In the genomic region with DNA sequence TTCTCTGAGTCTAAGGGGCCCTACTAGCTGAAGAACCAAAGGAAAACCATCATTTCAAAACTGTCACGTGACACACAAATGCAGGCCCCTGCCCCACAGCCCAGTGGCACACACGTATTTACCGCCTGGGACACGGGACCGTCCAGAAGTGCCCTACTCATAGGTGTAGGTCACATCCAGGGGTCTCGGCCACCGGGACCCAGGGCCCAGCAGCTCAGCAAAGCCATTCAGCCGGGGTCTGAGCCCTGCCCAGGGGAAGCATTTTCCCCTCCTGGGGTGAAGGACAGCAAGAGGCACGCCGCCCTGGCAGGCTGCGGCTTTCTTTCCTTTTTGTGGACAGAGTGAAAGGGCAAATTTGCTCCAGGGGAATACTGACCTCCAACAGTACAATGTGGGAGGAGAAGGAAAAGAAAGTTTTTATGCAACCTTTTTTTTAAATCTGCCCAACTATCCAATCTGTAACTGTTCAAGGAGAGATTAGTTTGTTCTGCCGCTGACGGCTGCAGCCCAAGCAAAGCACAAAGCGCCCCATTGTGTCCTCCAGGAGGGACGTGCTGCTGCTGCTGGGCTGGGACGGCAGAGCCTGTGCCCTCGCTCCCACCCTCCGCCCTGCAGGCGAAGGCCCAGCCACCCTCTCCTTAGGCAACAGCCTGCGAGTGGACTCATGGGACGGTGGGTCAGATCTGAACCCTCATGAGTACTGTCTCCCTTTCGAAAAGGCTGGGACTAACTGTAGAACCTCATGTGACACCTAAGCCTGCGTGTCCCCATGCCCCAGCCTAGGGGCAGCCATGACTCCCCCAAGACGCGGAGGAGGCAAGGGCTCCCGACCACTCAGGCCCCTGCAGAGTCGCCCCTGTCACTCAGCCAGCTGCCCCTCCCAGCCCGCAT, we compare ENCODE assay signal across 13 cellular contexts. TPM values are rescaled to one million over a fixed set of nuclear protein-coding genes. Genes with fewer than 3 reads are reported as not detected.
A peak's percentile ranks its signal among the peaks of the same experiment; 100 is the strongest.
DNase-seq lines count a peak whose midpoint lies in the region; ATAC-seq and TF ChIP-seq lines count a peak whose summit lies in the region.
"Had no signal": no experiment of that assay in that cellular context is flagged by ENCODE, and none has a peak within 500 bp of the region (broad histone marks: within the 10 kb centered on the region; RNA-seq: fewer than 3 reads in every experiment).

No MANE protein-coding gene starts in this region.

- H3K27me3 ChIP-seq in right cardiac atrium (ENCODE audit: control insufficient read depth, insufficient read depth) (no peaks in the 10 kb centered on the region), right atrium auricular region (no peaks in the 10 kb centered on the region), endodermal cell (ENCODE audit: control insufficient read depth, insufficient read depth, low read length, poor library complexity, severe bottlenecking) (no peaks in the 10 kb centered on the region), transverse colon (no peaks in the 10 kb centered on the region)

- H3K4me3 ChIP-seq in right cardiac atrium (ENCODE audit: low read length) (no peak overlapping the region), right atrium auricular region (no peak overlapping the region), endodermal cell (ENCODE audit: low read length) (no peak overlapping the region), transverse colon (no peak overlapping the region)

- H3K27me3 Mint-ChIP-seq in endodermal cell (ENCODE audit: insufficient read depth) (peaks cover 8% of the 10 kb centered on the region), neural crest cell (ENCODE audit: low read depth) (peaks cover 3% of the 10 kb centered on the region), glutamatergic neuron (ENCODE audit: unreplicated experiment) (peaks cover 17% of the 10 kb centered on the region), mesothelial cell of epicardium (ENCODE audit: low read depth) (no peaks in the 10 kb centered on the region)
- H3K27me3 Mint-ChIP-seq: B cell had no signal

- TF ChIP-seq CTCF in right atrium auricular region (IDR thresholded peaks at IDR 0.05) (no peak), endodermal cell (conservative IDR thresholded peaks at IDR 0.05) (no peak), neural crest cell (conservative IDR thresholded peaks at IDR 0.05) (no peak), transverse colon (IDR thresholded peaks at IDR 0.05) (no peak), glutamatergic neuron (IDR thresholded peaks at IDR 0.05; ENCODE audit: partially characterized antibody, unreplicated experiment) (no peak), mesothelial cell of epicardium (IDR thresholded peaks at IDR 0.05; ENCODE audit: unreplicated experiment) (no peak)

- H3K9ac ChIP-seq in endodermal cell (ENCODE audit: extremely low read depth, low read length, poor library complexity, severe bottlenecking) = peak overlapping the region; percentile 34
- H3K9ac ChIP-seq: KMS-11 had no signal

- DNase-seq in right cardiac atrium (peak; percentile 80 to 88 (median 85)), right atrium auricular region (ENCODE audit: low spot score) (no peak), endodermal cell (no peak), neural crest cell (ENCODE audit: low read depth, low spot score) (peak; percentile 55), transverse colon (peak; percentile 41), glutamatergic neuron (no peak), mesothelial cell of epicardium (ENCODE audit: low spot score in 2 of 2, unreplicated experiment in 2 of 2) (no peak)
- DNase-seq: activated effector memory CD4-positive, alpha-beta T cell treated with anti-CD3 and anti-CD28 coated beads, Interleukin-2, amount 50 U/mL, for 16 hours; NCI-H187; NCI-H774 had no signal

- H3K4me1 ChIP-seq in right cardiac atrium (ENCODE audit: control insufficient read depth, insufficient read depth, low read length) = peaks cover 2% of the 10 kb centered on the region
- peaks cover 0 to 35% of the 10 kb centered on the region in 2 donors for H3K4me1 ChIP-seq in right atrium auricular region
- peaks cover 43% of the 10 kb centered on the region for H3K4me1 ChIP-seq in endodermal cell (ENCODE audit: control insufficient read depth, insufficient read depth, low read length)
- peaks cover 3 to 30% (median 10%) of the 10 kb centered on the region in 4 donors for H3K4me1 ChIP-seq in transverse colon

- H3K4me1 Mint-ChIP-seq in endodermal cell (peaks cover 19% of the 10 kb centered on the region), neural crest cell (peaks cover 30% of the 10 kb centered on the region), glutamatergic neuron (ENCODE audit: low read depth, unreplicated experiment) (peaks cover 33% of the 10 kb centered on the region), mesothelial cell of epicardium (peaks cover 38% of the 10 kb centered on the region)

- H3K27ac ChIP-seq in right cardiac atrium (ENCODE audit: low read length) (peak overlapping the region; percentile 31), right atrium auricular region (no peak overlapping the region), endodermal cell (ENCODE audit: low read depth, low read length) (peak overlapping the region; percentile 21), transverse colon (peak overlapping the region in 1 of 4 donors; percentile 44)
- H3K27ac ChIP-seq: KMS-11 had no signal

- no peak for TF ChIP-seq EP300 in transverse colon (IDR thresholded peaks at IDR 0.05; ENCODE audit: low read depth)

- ATAC-seq in right cardiac atrium (peak; percentile 36 to 74), SK-N-SH treated with all-trans-retinoic acid at 6 μM for 48 hours (no peak)

- H3K9me3 ChIP-seq in right cardiac atrium (ENCODE audit: control insufficient read depth, low read length) (no peaks in the 10 kb centered on the region), right atrium auricular region (no peaks in the 10 kb centered on the region), endodermal cell (ENCODE audit: control insufficient read depth, low read length) (no peaks in the 10 kb centered on the region), transverse colon (no peaks in the 10 kb centered on the region)

- H3K27ac Mint-ChIP-seq in endodermal cell = peak overlapping the region; percentile 44
- H3K27ac Mint-ChIP-seq in neural crest cell (ENCODE audit: unreplicated experiment) = peak overlapping the region; percentile 75
- no peak overlapping the region for H3K27ac Mint-ChIP-seq in glutamatergic neuron (ENCODE audit: unreplicated experiment)
- no peak overlapping the region for H3K27ac Mint-ChIP-seq in mesothelial cell of epicardium
- H3K27ac Mint-ChIP-seq: B cell had no signal

- intact Hi-C loops in right cardiac atrium (cut with DNase I) = no loop called here
- intact Hi-C loops in transverse colon (cut with DNase I; ENCODE audit: low total_unique reads) = no loop called here

- peaks cover 9% of the 10 kb centered on the region for H3K36me3 ChIP-seq in right atrium auricular region
- H3K36me3 ChIP-seq in endodermal cell (ENCODE audit: control insufficient read depth, insufficient read depth, low read length) = peaks cover 97% of the 10 kb centered on the region
- no peaks in the 10 kb centered on the region for H3K36me3 ChIP-seq in transverse colon

- H3K9me3 Mint-ChIP-seq in endodermal cell (no peaks in the 10 kb centered on the region), neural crest cell (no peaks in the 10 kb centered on the region), glutamatergic neuron (ENCODE audit: unreplicated experiment) (peaks cover 13% of the 10 kb centered on the region), mesothelial cell of epicardium (no peaks in the 10 kb centered on the region)

- H3K4me3 Mint-ChIP-seq in endodermal cell = no peak overlapping the region
- peak overlapping the region; percentile 52 for H3K4me3 Mint-ChIP-seq in neural crest cell
- no peak overlapping the region for H3K4me3 Mint-ChIP-seq in glutamatergic neuron (ENCODE audit: unreplicated experiment)
- no peak overlapping the region for H3K4me3 Mint-ChIP-seq in mesothelial cell of epicardium
- H3K4me3 Mint-ChIP-seq: B cell had no signal

- in situ Hi-C loops in transverse colon (cut with MboI; ENCODE audit: low pct_ligation_motif_present in 1 of 4, low pct_unique_long_range_greater_than_20kb in 1 of 4, low sequenced_read_pairs in 3 of 4) = no loop called here

- WGBS in right cardiac atrium = 75% methylated on average over 28 of the region's 28 CpGs
- WGBS in endodermal cell (ENCODE audit: insufficient coverage in 1 of 2, insufficient read length in 1 of 2), 2 experiments = 89 to 91% methylated on average over 20 to 28 of the region's 28 CpGs
- WGBS in transverse colon (ENCODE audit: low coverage in 1 of 2), 2 donors = 32 to 60% methylated on average over 8 to 27 of the region's 28 CpGs

- no peak for TF ChIP-seq POLR2A in transverse colon (IDR thresholded peaks at IDR 0.05)

- H3K36me3 Mint-ChIP-seq in endodermal cell (ENCODE audit: low read depth) (peaks cover 53% of the 10 kb centered on the region), neural crest cell (ENCODE audit: low read depth) (no peaks in the 10 kb centered on the region), glutamatergic neuron (ENCODE audit: unreplicated experiment) (no peaks in the 10 kb centered on the region), mesothelial cell of epicardium (no peaks in the 10 kb centered on the region)

TF ChIP-seq in SK-N-SH treated with all-trans-retinoic acid at 6 μM for 48 hours, 23 proteins besides CTCF, POLR2A, EP300 and RAD21 (continues in another document):
- TF ChIP-seq ZNF8 (CRISPR knock-in tag; IDR thresholded peaks at IDR 0.05) = no peak
- TF ChIP-seq, protein P1, sequence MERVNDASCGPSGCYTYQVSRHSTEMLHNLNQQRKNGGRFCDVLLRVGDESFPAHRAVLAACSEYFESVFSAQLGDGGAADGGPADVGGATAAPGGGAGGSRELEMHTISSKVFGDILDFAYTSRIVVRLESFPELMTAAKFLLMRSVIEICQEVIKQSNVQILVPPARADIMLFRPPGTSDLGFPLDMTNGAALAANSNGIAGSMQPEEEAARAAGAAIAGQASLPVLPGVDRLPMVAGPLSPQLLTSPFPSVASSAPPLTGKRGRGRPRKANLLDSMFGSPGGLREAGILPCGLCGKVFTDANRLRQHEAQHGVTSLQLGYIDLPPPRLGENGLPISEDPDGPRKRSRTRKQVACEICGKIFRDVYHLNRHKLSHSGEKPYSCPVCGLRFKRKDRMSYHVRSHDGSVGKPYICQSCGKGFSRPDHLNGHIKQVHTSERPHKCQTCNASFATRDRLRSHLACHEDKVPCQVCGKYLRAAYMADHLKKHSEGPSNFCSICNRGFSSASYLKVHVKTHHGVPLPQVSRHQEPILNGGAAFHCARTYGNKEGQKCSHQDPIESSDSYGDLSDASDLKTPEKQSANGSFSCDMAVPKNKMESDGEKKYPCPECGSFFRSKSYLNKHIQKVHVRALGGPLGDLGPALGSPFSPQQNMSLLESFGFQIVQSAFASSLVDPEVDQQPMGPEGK (CRISPR knock-in tag; IDR thresholded peaks at IDR 0.05; ENCODE audit: borderline replicate concordance) = no peak
- no peak for TF ChIP-seq ZC3H10 (CRISPR knock-in tag; IDR thresholded peaks at IDR 0.05)

RNA-seq across cellular contexts. Expression of a gene that starts 21.3 kb away (rescaled TPM):
- total RNA-seq in right cardiac atrium (10 to 100 TPM in 2 of 4 donors, 1 to 10 TPM in 2; 6.6 to 23.3 (median 10.3) TPM), right atrium auricular region (10 to 100 TPM in 1 of 2 donors, 1 to 10 TPM in 1; 5.8 to 12.8 TPM), endodermal cell (100 to 1,000 TPM; 374 to 588 TPM), neural crest cell (40.5 and 41.6 TPM in 2 replicates), transverse colon (1 to 10 TPM; 2.7 to 7.0 (median 5.7) TPM), glutamatergic neuron (ENCODE audit: unreplicated experiment) (205 TPM), mesothelial cell of epicardium (64.7 to 70.0 TPM (median 69.4 TPM) in 3 replicates)
- 11.6 TPM for polyA plus RNA-seq in right cardiac atrium
- polyA plus RNA-seq in endodermal cell (2013, experiment 1 of 2) = 144 TPM
- 134 TPM for polyA plus RNA-seq in endodermal cell (2013, experiment 2 of 2)

Comparison
In these comparisons a context has a peak if more than half of its experiments do, and no peak if none do; other contexts are left out.
1. DNase-seq: peak in right cardiac atrium (3 of 3), neural crest cell (single experiment) and transverse colon (single experiment); none in right atrium auricular region (single experiment), endodermal cell (single experiment), glutamatergic neuron (single experiment) and mesothelial cell of epicardium (0 of 2).
2. H3K27ac ChIP-seq: peak in right cardiac atrium (single experiment) and endodermal cell (single experiment); none in right atrium auricular region (0 of 2).
3. H3K27ac Mint-ChIP-seq: peak in endodermal cell (single experiment) and neural crest cell (single experiment); none in glutamatergic neuron (single experiment) and mesothelial cell of epicardium (single experiment).